ENCODE assay signal across 22 cellular contexts in genomic region chr12:3020850-3021435, GRCh38.
"Had no signal": no experiment of that assay in that cellular context is flagged by ENCODE, and none has a peak within 500 bp of the region (broad histone marks: within the 10 kb centered on the region; RNA-seq: fewer than 3 reads in every experiment).

No MANE protein-coding gene starts in this region.

- H3K36me3 ChIP-seq: transverse colon had no signal

- H3K4me3 ChIP-seq: suprapubic skin, transverse colon had no signal

- ATAC-seq: activated naive CD4-positive, alpha-beta T cell treated with anti-CD3 and anti-CD28 coated beads, Interleukin-2, amount 50 U/mL, for 72 hours; natural killer cell; SK-N-SH treated with all-trans-retinoic acid at 6 μM for 48 hours; T-cell had no signal

- H3K27ac Mint-ChIP-seq: activated B cell treated with CpG ODN at 0.5 μM for 24 hours; activated CD4-positive, alpha-beta memory T cell treated with anti-CD3 and anti-CD28 coated beads for 36 hours; activated naive CD4-positive, alpha-beta T cell treated with anti-CD3 and anti-CD28 coated beads, Interleukin-2, amount 50 U/mL, for 72 hours; activated T-helper 1 cell treated with anti-CD3 and anti-CD28 coated beads, Interleukin-12 subunit alpha, Interleukin-12 subunit beta, Interleukin-2, Interleukin-4 antibody, amounts not matched to agents 30 ng/mL and 10 ng/mL and 1 ng/mL, durations not matched to agents 14 hours and 24 hours and 36 hours; natural killer cell; T-cell had no signal

- FAIRE-seq: bronchial epithelial cell, kidney had no signal

- H3K4me1 ChIP-seq: suprapubic skin, transverse colon had no signal

- H3K27ac ChIP-seq: suprapubic skin, transverse colon had no signal

- H3K4me3 Mint-ChIP-seq: activated B cell treated with CpG ODN at 0.5 μM for 24 hours; activated CD4-positive, alpha-beta memory T cell treated with anti-CD3 and anti-CD28 coated beads for 36 hours; activated T-helper 1 cell treated with anti-CD3 and anti-CD28 coated beads, Interleukin-12 subunit alpha, Interleukin-12 subunit beta, Interleukin-2, Interleukin-4 antibody, amounts not matched to agents 30 ng/mL and 10 ng/mL and 1 ng/mL, durations not matched to agents 14 hours and 24 hours and 36 hours; natural killer cell; stimulated activated naive CD8-positive, alpha-beta T cell treated with anti-CD3 and anti-CD28 coated beads, Interleukin-15, amount 100 ng/mL, for 72 hours; T-cell had no signal

- H3K27me3 Mint-ChIP-seq: activated B cell treated with CpG ODN at 0.5 μM for 24 hours; activated CD4-positive, alpha-beta memory T cell treated with anti-CD3 and anti-CD28 coated beads for 36 hours; stimulated activated naive CD8-positive, alpha-beta T cell treated with anti-CD3 and anti-CD28 coated beads, Interleukin-15, amount 100 ng/mL, for 72 hours; T-cell had no signal

- DNase-seq: activated B cell treated with CpG ODN at 0.5 μM for 24 hours; activated CD4-positive, alpha-beta memory T cell treated with anti-CD3 and anti-CD28 coated beads for 36 hours; activated CD4-positive, alpha-beta T cell treated with anti-CD3 and anti-CD28 coated beads for 4 hours; activated gamma-delta T cell treated with Interleukin-2 at 50 U/mL for 16 hours; activated T-cell treated with anti-CD3 and anti-CD28 coated beads for 4 hours; dermis blood vessel endothelial cell; effector memory CD4-positive, alpha-beta T cell; hypothalamus; kidney; natural killer cell; nucleus accumbens; posterior cingulate gyrus; retina; stimulated activated CD4-positive, alpha-beta T cell treated with anti-CD3 and anti-CD28 coated beads, Interleukin-2, amount 100 ng/mL, for 48 hours; stimulated activated naive CD8-positive, alpha-beta T cell treated with anti-CD3 and anti-CD28 coated beads, Interleukin-15, amount 100 ng/mL, for 72 hours; T-cell; transverse colon had no signal

- H3K9me3 ChIP-seq: suprapubic skin, transverse colon had no signal

- H3K9me3 Mint-ChIP-seq: activated B cell treated with CpG ODN at 0.5 μM for 24 hours; activated CD4-positive, alpha-beta memory T cell treated with anti-CD3 and anti-CD28 coated beads for 36 hours; activated naive CD4-positive, alpha-beta T cell treated with anti-CD3 and anti-CD28 coated beads, Interleukin-2, amount 50 U/mL, for 72 hours; activated T-helper 1 cell treated with anti-CD3 and anti-CD28 coated beads, Interleukin-12 subunit alpha, Interleukin-12 subunit beta, Interleukin-2, Interleukin-4 antibody, amounts not matched to agents 30 ng/mL and 10 ng/mL and 1 ng/mL, durations not matched to agents 14 hours and 24 hours and 36 hours; natural killer cell; stimulated activated naive CD8-positive, alpha-beta T cell treated with anti-CD3 and anti-CD28 coated beads, Interleukin-15, amount 100 ng/mL, for 72 hours; T-cell had no signal

- H3K27me3 ChIP-seq: suprapubic skin, transverse colon had no signal

- H3K36me3 Mint-ChIP-seq: activated CD4-positive, alpha-beta memory T cell treated with anti-CD3 and anti-CD28 coated beads for 36 hours; activated naive CD4-positive, alpha-beta T cell treated with anti-CD3 and anti-CD28 coated beads, Interleukin-2, amount 50 U/mL, for 72 hours; natural killer cell; T-cell had no signal

- H3K4me1 Mint-ChIP-seq: activated B cell treated with CpG ODN at 0.5 μM for 24 hours; natural killer cell; stimulated activated naive CD8-positive, alpha-beta T cell treated with anti-CD3 and anti-CD28 coated beads, Interleukin-15, amount 100 ng/mL, for 72 hours; T-cell had no signal
